In genomic region chr5:72380491-72381274, GRCh38 we compare ENCODE assay signal across 10 cellular contexts.
DNase-seq lines count a peak whose midpoint lies in the region; ATAC-seq, FAIRE-seq and TF ChIP-seq lines count a peak whose summit lies in the region.
"Had no signal": no experiment of that assay in that cellular context is flagged by ENCODE, and none has a peak within 500 bp of the region (broad histone marks: within the 10 kb centered on the region; RNA-seq: fewer than 3 reads in every experiment).

No MANE protein-coding gene starts in this region.

- H2AFZ ChIP-seq in OCI-LY7 (ENCODE audit: low read length): no peak overlapping the region

- no peak overlapping the region for H3K27ac ChIP-seq in OCI-LY7 (ENCODE audit: low read depth, low read length, poor library complexity, severe bottlenecking)
- peak overlapping the region; percentile 42 for H3K27ac ChIP-seq in lower lobe of right lung
- H3K27ac ChIP-seq: pancreas, VCaP had no signal

- H3K4me2 ChIP-seq in OCI-LY7 (ENCODE audit: low read length): no peak overlapping the region

- FAIRE-seq in RCC 7860 (lab: Jason Lieb, UNC): no peak
- FAIRE-seq: pancreas had no signal

- intact Hi-C loops in OCI-LY7 (cut with micrococcal nuclease; ENCODE audit: unreplicated experiment) (no loop called here), lower lobe of right lung (cut with DNase I) (no loop called here), posterior vena cava (cut with DNase I) (no loop called here)

- no peak for TF ChIP-seq CTCF in OCI-LY7 (conservative IDR thresholded peaks at IDR 0.05; ENCODE audit: low read length)
- no peak for TF ChIP-seq CTCF in lower lobe of right lung (IDR thresholded peaks at IDR 0.05)

- H3K36me3 ChIP-seq in OCI-LY7 (ENCODE audit: insufficient read depth, low read length) (no peaks in the 10 kb centered on the region), lower lobe of right lung (no peaks in the 10 kb centered on the region)
- H3K36me3 ChIP-seq: pancreas had no signal

- DNase-seq in CD1c-positive myeloid dendritic cell (ENCODE audit: extremely low spot score) (peak; percentile 72), OCI-LY7 (ENCODE audit: low spot score) (peak; percentile 31), lower lobe of right lung (peak; percentile 49), RCC 7860 (ENCODE audit: low spot score) (no peak), posterior vena cava (ENCODE audit: low spot score) (no peak), A172 (ENCODE audit: low spot score) (no peak)
- DNase-seq: pancreas had no signal

- no peak overlapping the region for H3K4me3 ChIP-seq in OCI-LY7 (ENCODE audit: low read depth, low read length, poor library complexity, severe bottlenecking)
- H3K4me3 ChIP-seq in lower lobe of right lung: no peak overlapping the region
- H3K4me3 ChIP-seq: pancreas had no signal

- peak; percentile 66 for ATAC-seq in GM21723 (IDR thresholded peaks at IDR 0.05; ENCODE audit: unreplicated experiment)
- peak; percentile 27 to 47 for ATAC-seq in lower lobe of right lung
- no peak for ATAC-seq in GM19467 (IDR thresholded peaks at IDR 0.05; ENCODE audit: unreplicated experiment)

- H3K9me3 ChIP-seq in OCI-LY7 (ENCODE audit: low read length) (no peaks in the 10 kb centered on the region), lower lobe of right lung (no peaks in the 10 kb centered on the region)
- H3K9me3 ChIP-seq: pancreas had no signal

- no peaks in the 10 kb centered on the region for H3K27me3 ChIP-seq in lower lobe of right lung (ENCODE audit: low read depth)
- H3K27me3 ChIP-seq: pancreas had no signal

- H4K20me1 ChIP-seq in OCI-LY7 (ENCODE audit: insufficient read depth, low read length): no peaks in the 10 kb centered on the region

- no peaks in the 10 kb centered on the region for H3K79me2 ChIP-seq in OCI-LY7 (ENCODE audit: insufficient read depth, low read depth, low read length)

- H3K4me1 ChIP-seq in OCI-LY7 (ENCODE audit: insufficient read depth, low read length, poor library complexity, severe bottlenecking): no peaks in the 10 kb centered on the region
- peaks cover 15% of the 10 kb centered on the region for H3K4me1 ChIP-seq in lower lobe of right lung
- H3K4me1 ChIP-seq: pancreas had no signal

- POLR2A ChIA-PET in OCI-LY7 (lab: Charles Lee): no interaction called here

- BruUV-seq in OCI-LY7 (replicated peaks; lab: Mats Ljungman, UMichigan): no TSS peak

- no peaks in the 10 kb centered on the region for H3K9me2 ChIP-seq in OCI-LY7 (ENCODE audit: insufficient read depth, low read length)

- CTCF ChIA-PET in OCI-LY7 (lab: Charles Lee; ENCODE audit: unreplicated experiment): no interaction called here

Comparison
In these comparisons a context has a peak if more than half of its experiments do, and no peak if none do; other contexts are left out.
1. DNase-seq: peak in CD1c-positive myeloid dendritic cell (single experiment), OCI-LY7 (single experiment) and lower lobe of right lung (single experiment); none in RCC 7860 (single experiment), posterior vena cava (single experiment) and A172 (single experiment).